15 cellular contexts compared by ENCODE assay signal in the genomic region with DNA sequence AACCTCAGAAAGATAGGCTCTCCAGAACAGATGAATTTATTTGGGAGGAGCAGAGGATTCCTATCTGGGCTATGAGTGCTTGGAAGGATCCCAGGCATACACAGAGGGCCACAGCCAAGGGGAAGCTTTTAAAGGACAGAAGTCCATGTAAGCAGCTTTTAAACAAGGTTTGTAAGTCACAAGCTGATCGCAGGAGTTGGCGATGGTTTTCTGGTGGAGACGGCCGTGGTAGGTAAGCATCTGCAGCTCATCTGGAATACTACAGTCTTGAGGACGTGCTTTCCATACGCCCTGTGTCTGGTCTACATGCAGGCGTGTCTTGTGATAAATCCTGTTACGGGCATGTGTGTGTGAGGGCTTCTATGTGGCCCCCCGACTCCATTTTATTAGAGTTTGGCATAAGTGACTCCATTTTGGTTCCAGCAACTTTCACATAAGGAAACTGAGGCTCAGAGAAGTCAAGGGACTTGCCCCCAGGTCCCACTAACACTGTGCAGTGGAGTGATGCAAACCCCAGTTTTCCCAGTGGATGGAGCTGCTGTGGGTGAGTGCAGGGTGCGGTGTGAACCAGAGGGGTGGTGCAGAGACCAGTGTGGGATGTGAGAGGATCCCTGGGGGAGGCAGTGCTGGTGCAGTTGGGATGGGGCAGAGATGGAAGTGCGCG. TPM values are rescaled to one million over a fixed set of nuclear protein-coding genes. Genes with fewer than 3 reads are reported as not detected.
A peak's percentile ranks its signal among the peaks of the same experiment; 100 is the strongest.
DNase-seq lines count a peak whose midpoint lies in the region; ATAC-seq and TF ChIP-seq lines count a peak whose summit lies in the region.
"Had no signal": no experiment of that assay in that cellular context is flagged by ENCODE, and none has a peak within 500 bp of the region (broad histone marks: within the 10 kb centered on the region; RNA-seq: fewer than 3 reads in every experiment).

No MANE protein-coding gene starts in this region.

- no peak overlapping the region for H3K27ac ChIP-seq in upper lobe of right lung
- H3K27ac ChIP-seq: BLaER1, KMS-11 had no signal

- TF ChIP-seq CTCF in upper lobe of right lung (IDR thresholded peaks at IDR 0.05): no peak

- H3K36me3 ChIP-seq in upper lobe of right lung: no peaks in the 10 kb centered on the region
- H3K36me3 ChIP-seq: BLaER1 had no signal

- H3K36me3 Mint-ChIP-seq in T-helper 17 cell (ENCODE audit: low read depth): no peaks in the 10 kb centered on the region
- H3K36me3 Mint-ChIP-seq: CD8-positive, alpha-beta memory T cell had no signal

- no peaks in the 10 kb centered on the region for H3K9me3 ChIP-seq in T-helper 17 cell (ENCODE audit: control insufficient read depth, low read length, poor library complexity, severe bottlenecking)
- H3K9me3 ChIP-seq in upper lobe of right lung: no peaks in the 10 kb centered on the region

- peak overlapping the region; percentile 41 for H3K4me3 Mint-ChIP-seq in T-helper 17 cell

- ATAC-seq in T-helper 17 cell (no peak), upper lobe of right lung (no peak)
- ATAC-seq: HCT116 had no signal

- peaks cover 6% of the 10 kb centered on the region for H3K27me3 Mint-ChIP-seq in T-helper 17 cell
- H3K27me3 Mint-ChIP-seq: CD8-positive, alpha-beta memory T cell had no signal

- intact Hi-C loops in upper lobe of right lung (cut with DNase I): no loop called here

- no peaks in the 10 kb centered on the region for H3K27me3 ChIP-seq in upper lobe of right lung
- H3K27me3 ChIP-seq: BLaER1 had no signal

- peak; percentile 4 for DNase-seq in GM03348 (ENCODE audit: low spot score)
- DNase-seq in T-helper 17 cell: no peak
- DNase-seq in mesenteric fat pad (ENCODE audit: low spot score): peak; percentile 71
- DNase-seq in upper lobe of right lung: peak; percentile 30
- DNase-seq in 8988T: no peak
- DNase-seq in stimulated activated CD4-positive, alpha-beta T cell treated with anti-CD3 and anti-CD28 coated beads, Interleukin-2, amount 100 ng/mL, for 24 hours: no peak
- no peak for DNase-seq in T-helper 2 cell
- DNase-seq: CD8-positive, alpha-beta memory T cell; DMS53 had no signal

- peaks cover 6% of the 10 kb centered on the region for H3K4me1 Mint-ChIP-seq in T-helper 17 cell

- H3K4me3 ChIP-seq in upper lobe of right lung: no peak overlapping the region
- H3K4me3 ChIP-seq: BLaER1 had no signal

- no peak overlapping the region for H3K27ac Mint-ChIP-seq in T-helper 17 cell

- H3K4me1 ChIP-seq in upper lobe of right lung: no peaks in the 10 kb centered on the region
- H3K4me1 ChIP-seq: Caco-2 had no signal

RNA-seq across cellular contexts. Expression of a gene that starts 11.7 kb away (rescaled TPM):
- total RNA-seq in T-helper 17 cell (under 1 TPM in 1 of 2 donors, not detected in 1; 0.37 TPM), mesenteric fat pad (not detected), upper lobe of right lung (0.32 TPM)
- total RNA-seq: A673, Daoy had no signal

RNA-seq across cellular contexts. Expression of a gene that starts 12.1 kb away (rescaled TPM):
- total RNA-seq in T-helper 17 cell (not detected), mesenteric fat pad (not detected), upper lobe of right lung (1.3 TPM)
- total RNA-seq: A673; CD8-positive, alpha-beta memory T cell had no signal

RNA-seq across cellular contexts. Expression of a gene that starts 22.7 kb away (rescaled TPM):
- total RNA-seq in T-helper 17 cell (not detected), mesenteric fat pad (not detected), upper lobe of right lung (not detected)
- total RNA-seq: A673; Caco-2; CD8-positive, alpha-beta memory T cell; Daoy had no signal

RNA-seq across cellular contexts. Expression of a gene that starts 32.5 kb away (rescaled TPM):
- total RNA-seq in T-helper 17 cell (1 to 10 TPM; 1.5 to 3.4 TPM), mesenteric fat pad (12.9 TPM), upper lobe of right lung (12.2 TPM)

RNA-seq across cellular contexts. Expression of a gene that starts 55.5 kb away (rescaled TPM):
- total RNA-seq in T-helper 17 cell: 100 to 1,000 TPM; 206 to 239 TPM
- 147 TPM for total RNA-seq in mesenteric fat pad
- 141 TPM for total RNA-seq in upper lobe of right lung

Comparison
In these comparisons a context has a peak if more than half of its experiments do, and no peak if none do; other contexts are left out.
1. DNase-seq: peak in GM03348 (single experiment), mesenteric fat pad (single experiment) and upper lobe of right lung (single experiment); none in T-helper 17 cell (0 of 3), 8988T (single experiment), stimulated activated CD4-positive, alpha-beta T cell treated with anti-CD3 and anti-CD28 coated beads, Interleukin-2, amount 100 ng/mL, for 24 hours (0 of 2) and T-helper 2 cell (0 of 5).